14 cellular contexts compared by ENCODE assay signal in the genomic region with DNA sequence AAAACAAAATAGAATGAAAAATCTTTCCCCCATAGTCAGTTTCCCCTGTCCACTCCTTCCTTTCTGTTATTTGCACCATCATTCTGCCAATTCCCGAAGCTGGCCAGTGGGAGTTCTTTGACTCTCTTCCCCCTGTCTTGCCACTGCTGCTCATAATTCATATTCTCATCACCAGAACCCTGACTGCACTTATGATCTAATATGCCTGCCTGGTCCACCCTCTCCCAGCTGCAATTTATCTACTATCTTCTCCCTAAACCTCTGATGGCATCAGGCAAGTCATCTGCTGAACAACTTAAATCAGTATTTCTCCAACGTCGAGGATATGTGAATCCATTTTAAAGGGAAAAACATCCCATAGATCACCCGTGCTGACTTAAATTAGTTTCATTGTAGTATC.
DNase-seq lines count a peak whose midpoint lies in the region; ATAC-seq and TF ChIP-seq lines count a peak whose summit lies in the region.
"Had no signal": no experiment of that assay in that cellular context is flagged by ENCODE, and none has a peak within 500 bp of the region (broad histone marks: within the 10 kb centered on the region; RNA-seq: fewer than 3 reads in every experiment).

No MANE protein-coding gene starts in this region.

- H3F3A ChIP-seq in GM23338 (replicated peaks; ENCODE audit: low read depth): no peaks in the 10 kb centered on the region

- no peaks in the 10 kb centered on the region for H3K9me2 ChIP-seq in GM23338 (ENCODE audit: insufficient read depth)

- no peak overlapping the region for H3K27ac ChIP-seq in GM23338 (ENCODE audit: low read depth)
- H3K27ac ChIP-seq: C4-2B had no signal

- no peak for ATAC-seq in GM23338
- no peak for ATAC-seq in HG03457 (IDR thresholded peaks at IDR 0.05; ENCODE audit: unreplicated experiment)

- no peaks in the 10 kb centered on the region for H4K20me1 ChIP-seq in GM23338 (replicated peaks; ENCODE audit: insufficient read depth)

- H3K4me1 Mint-ChIP-seq in GM23338: no peaks in the 10 kb centered on the region
- H3K4me1 Mint-ChIP-seq: H9 had no signal

- no peaks in the 10 kb centered on the region for H3K4me1 ChIP-seq in GM23338 (ENCODE audit: insufficient read depth)
- H3K4me1 ChIP-seq: Caco-2 had no signal

- no peak overlapping the region for H3K4me3 ChIP-seq in GM23338
- no peak overlapping the region for H3K4me3 ChIP-seq in fibroblast of villous mesenchyme (ENCODE audit: low read depth, low read length)

- no peaks in the 10 kb centered on the region for H3K27me3 ChIP-seq in GM23338 (ENCODE audit: insufficient read depth)

- H3K4me2 ChIP-seq in GM23338: no peak overlapping the region

- H3K36me3 ChIP-seq in GM23338 (ENCODE audit: insufficient read depth): no peaks in the 10 kb centered on the region

- H3K27me3 Mint-ChIP-seq in GM23338 (ENCODE audit: insufficient read depth, low read depth, poor library complexity): no peaks in the 10 kb centered on the region
- H3K27me3 Mint-ChIP-seq: CD4-positive, alpha-beta T cell had no signal

- peak overlapping the region; percentile 3; the same call in 1 of the 2 replicates for H3K27ac Mint-ChIP-seq in GM23338
- H3K27ac Mint-ChIP-seq: CD4-positive, alpha-beta T cell had no signal

- no peak overlapping the region for H3K4me3 Mint-ChIP-seq in GM23338
- H3K4me3 Mint-ChIP-seq: CD4-positive, alpha-beta T cell; H9 had no signal

- no peak for DNase-seq in GM23338 (ENCODE audit: low spot score)
- peak; percentile 28 for DNase-seq in NCI-H69 (lab: John Stamatoyannopoulos, UW)
- DNase-seq in SK-N-DZ (ENCODE audit: low spot score): peak; percentile 67
- DNase-seq in fibroblast of villous mesenchyme (ENCODE audit: low read depth): peak; percentile 2
- DNase-seq in activated CD4-positive, CD25-positive, alpha-beta regulatory T cell treated with anti-CD3 and anti-CD28 coated beads, Interleukin-2, amount 50 U/mL, for 72 hours: no peak
- DNase-seq in kidney glomerular epithelial cell (lab: John Stamatoyannopoulos, UW): no peak
- DNase-seq in NCI-H526 (lab: John Stamatoyannopoulos, UW): no peak
- DNase-seq: AML-193; Caco-2; CD4-positive, alpha-beta T cell; GOT3; H9 had no signal

- no peaks in the 10 kb centered on the region; the same call in 2 of the 3 replicates for H3K9me3 Mint-ChIP-seq in GM23338
- H3K9me3 Mint-ChIP-seq: H9 had no signal

- no peak overlapping the region for H2AFZ ChIP-seq in GM23338

- no peaks in the 10 kb centered on the region for H3K79me2 ChIP-seq in GM23338 (replicated peaks; ENCODE audit: insufficient read depth)

- no peaks in the 10 kb centered on the region for H3K36me3 Mint-ChIP-seq in GM23338 (ENCODE audit: low read depth)

- TF ChIP-seq CTCF in GM23338 (conservative IDR thresholded peaks at IDR 0.05; ENCODE audit: low read depth in 2 of 2) (no peak), fibroblast of villous mesenchyme (IDR thresholded peaks at IDR 0.05; ENCODE audit: insufficient read depth, low read depth, low read length) (no peak)

TF ChIP-seq in GM23338, 12 proteins besides CTCF, POLR2A, EP300 and RAD21 (continues in another document):
- TF ChIP-seq, protein P1, sequence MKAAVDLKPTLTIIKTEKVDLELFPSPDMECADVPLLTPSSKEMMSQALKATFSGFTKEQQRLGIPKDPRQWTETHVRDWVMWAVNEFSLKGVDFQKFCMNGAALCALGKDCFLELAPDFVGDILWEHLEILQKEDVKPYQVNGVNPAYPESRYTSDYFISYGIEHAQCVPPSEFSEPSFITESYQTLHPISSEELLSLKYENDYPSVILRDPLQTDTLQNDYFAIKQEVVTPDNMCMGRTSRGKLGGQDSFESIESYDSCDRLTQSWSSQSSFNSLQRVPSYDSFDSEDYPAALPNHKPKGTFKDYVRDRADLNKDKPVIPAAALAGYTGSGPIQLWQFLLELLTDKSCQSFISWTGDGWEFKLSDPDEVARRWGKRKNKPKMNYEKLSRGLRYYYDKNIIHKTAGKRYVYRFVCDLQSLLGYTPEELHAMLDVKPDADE (IDR thresholded peaks at IDR 0.05): no peak
- TF ChIP-seq ZNF331 (CRISPR knock-in tag; IDR thresholded peaks at IDR 0.05; ENCODE audit: low read depth) (no peak), STAT1 (IDR thresholded peaks at IDR 0.05; ENCODE audit: unreplicated experiment) (no peak), ZNF114 (CRISPR knock-in tag; IDR thresholded peaks at IDR 0.05) (no peak), CREB1 (CRISPR knock-in tag; IDR thresholded peaks at IDR 0.05; ENCODE audit: low read depth) (no peak), NANOG (IDR thresholded peaks at IDR 0.05; ENCODE audit: borderline replicate concordance) (no peak), JUNB (IDR thresholded peaks at IDR 0.05; ENCODE audit: unreplicated experiment) (no peak), EZH2 (IDR thresholded peaks at IDR 0.05; ENCODE audit: low read depth, unreplicated experiment) (no peak), POLR2AphosphoS5 (IDR thresholded peaks at IDR 0.05; ENCODE audit: low read depth) (no peak), EZH2phosphoT487 (IDR thresholded peaks at IDR 0.05; ENCODE audit: unreplicated experiment) (no peak)
- TF ChIP-seq, protein P2, sequence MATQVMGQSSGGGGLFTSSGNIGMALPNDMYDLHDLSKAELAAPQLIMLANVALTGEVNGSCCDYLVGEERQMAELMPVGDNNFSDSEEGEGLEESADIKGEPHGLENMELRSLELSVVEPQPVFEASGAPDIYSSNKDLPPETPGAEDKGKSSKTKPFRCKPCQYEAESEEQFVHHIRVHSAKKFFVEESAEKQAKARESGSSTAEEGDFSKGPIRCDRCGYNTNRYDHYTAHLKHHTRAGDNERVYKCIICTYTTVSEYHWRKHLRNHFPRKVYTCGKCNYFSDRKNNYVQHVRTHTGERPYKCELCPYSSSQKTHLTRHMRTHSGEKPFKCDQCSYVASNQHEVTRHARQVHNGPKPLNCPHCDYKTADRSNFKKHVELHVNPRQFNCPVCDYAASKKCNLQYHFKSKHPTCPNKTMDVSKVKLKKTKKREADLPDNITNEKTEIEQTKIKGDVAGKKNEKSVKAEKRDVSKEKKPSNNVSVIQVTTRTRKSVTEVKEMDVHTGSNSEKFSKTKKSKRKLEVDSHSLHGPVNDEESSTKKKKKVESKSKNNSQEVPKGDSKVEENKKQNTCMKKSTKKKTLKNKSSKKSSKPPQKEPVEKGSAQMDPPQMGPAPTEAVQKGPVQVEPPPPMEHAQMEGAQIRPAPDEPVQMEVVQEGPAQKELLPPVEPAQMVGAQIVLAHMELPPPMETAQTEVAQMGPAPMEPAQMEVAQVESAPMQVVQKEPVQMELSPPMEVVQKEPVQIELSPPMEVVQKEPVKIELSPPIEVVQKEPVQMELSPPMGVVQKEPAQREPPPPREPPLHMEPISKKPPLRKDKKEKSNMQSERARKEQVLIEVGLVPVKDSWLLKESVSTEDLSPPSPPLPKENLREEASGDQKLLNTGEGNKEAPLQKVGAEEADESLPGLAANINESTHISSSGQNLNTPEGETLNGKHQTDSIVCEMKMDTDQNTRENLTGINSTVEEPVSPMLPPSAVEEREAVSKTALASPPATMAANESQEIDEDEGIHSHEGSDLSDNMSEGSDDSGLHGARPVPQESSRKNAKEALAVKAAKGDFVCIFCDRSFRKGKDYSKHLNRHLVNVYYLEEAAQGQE (IDR thresholded peaks at IDR 0.05; ENCODE audit: unreplicated experiment): no peak

Comparison
In these comparisons a context has a peak if more than half of its experiments do, and no peak if none do; other contexts are left out.
1. DNase-seq: peak in NCI-H69 (single experiment), SK-N-DZ (single experiment) and fibroblast of villous mesenchyme (single experiment); none in GM23338 (single experiment), activated CD4-positive, CD25-positive, alpha-beta regulatory T cell treated with anti-CD3 and anti-CD28 coated beads, Interleukin-2, amount 50 U/mL, for 72 hours (single experiment), kidney glomerular epithelial cell (single experiment) and NCI-H526 (0 of 2).